ENCODE assay signal across 8 cellular contexts in genomic region chr3:163657088-163657487, GRCh38.
"Had no signal": no experiment of that assay in that cellular context is flagged by ENCODE, and none has a peak within 500 bp of the region (broad histone marks: within the 10 kb centered on the region; RNA-seq: fewer than 3 reads in every experiment).

No MANE protein-coding gene starts in this region.

- H3K9ac ChIP-seq: KMS-11 had no signal

- H3K27ac ChIP-seq: KMS-11 had no signal

- DNase-seq: H9, HCEC 1CT, KBM-7 had no signal

- ATAC-seq: GM23338 had no signal

- H3K4me3 ChIP-seq: GM23338 had no signal

- H3K4me2 ChIP-seq: GM23338, KMS-11 had no signal

- H2AFZ ChIP-seq: GM23338 had no signal

- FAIRE-seq: H1, H54, HTR-8/SVneo had no signal
